1 cellular context compared by ENCODE assay signal in the genomic region with DNA sequence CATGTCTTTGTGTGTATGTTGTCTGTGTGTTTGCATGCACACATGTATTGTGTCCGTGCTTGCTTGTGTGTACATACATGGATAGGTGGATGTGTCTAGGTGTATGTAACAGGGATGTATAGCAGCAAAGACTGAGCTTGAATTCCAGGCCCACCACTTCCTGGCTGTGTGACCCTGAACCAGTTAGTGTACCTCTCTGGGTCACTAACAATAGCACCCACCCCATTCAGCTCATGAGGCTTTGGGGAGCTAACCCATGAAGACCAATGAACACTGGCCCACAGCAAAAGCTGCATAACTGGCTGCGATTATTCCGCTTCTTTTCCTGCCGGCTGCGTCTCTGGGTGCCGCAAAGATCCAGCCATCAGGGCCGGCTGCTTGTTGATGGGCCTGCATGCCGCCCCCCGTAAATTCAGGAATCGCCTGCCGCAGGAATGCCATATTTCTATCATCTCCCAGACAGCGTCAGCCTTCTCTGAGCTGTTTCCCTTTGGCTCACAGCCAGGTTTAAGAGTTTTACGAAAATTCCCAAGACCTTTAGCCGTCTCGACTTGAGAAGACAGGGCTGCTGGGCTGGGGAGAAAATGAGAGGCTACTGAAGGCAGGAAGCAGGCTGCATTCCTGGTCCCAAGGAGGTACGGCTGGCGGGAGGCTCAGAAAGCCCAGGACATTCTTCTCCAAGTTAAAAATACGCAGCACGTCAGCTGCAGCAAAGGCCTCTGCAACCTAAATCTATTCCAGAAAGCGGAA.
TF ChIP-seq lines count a peak whose summit lies in the region.

No MANE protein-coding gene starts in this region.

TF ChIP-seq in IMR-90, 13 proteins besides CTCF, POLR2A, EP300 and RAD21 (continued from another document):
- no peak for TF ChIP-seq BHLHE40 (IDR thresholded peaks at IDR 0.05; ENCODE audit: low read depth, low read length)
- no peak for TF ChIP-seq MAFK (IDR thresholded peaks at IDR 0.05; ENCODE audit: low read depth, low read length)
